Comparison of ENCODE assay signal across 1 cellular context in the genomic region with DNA sequence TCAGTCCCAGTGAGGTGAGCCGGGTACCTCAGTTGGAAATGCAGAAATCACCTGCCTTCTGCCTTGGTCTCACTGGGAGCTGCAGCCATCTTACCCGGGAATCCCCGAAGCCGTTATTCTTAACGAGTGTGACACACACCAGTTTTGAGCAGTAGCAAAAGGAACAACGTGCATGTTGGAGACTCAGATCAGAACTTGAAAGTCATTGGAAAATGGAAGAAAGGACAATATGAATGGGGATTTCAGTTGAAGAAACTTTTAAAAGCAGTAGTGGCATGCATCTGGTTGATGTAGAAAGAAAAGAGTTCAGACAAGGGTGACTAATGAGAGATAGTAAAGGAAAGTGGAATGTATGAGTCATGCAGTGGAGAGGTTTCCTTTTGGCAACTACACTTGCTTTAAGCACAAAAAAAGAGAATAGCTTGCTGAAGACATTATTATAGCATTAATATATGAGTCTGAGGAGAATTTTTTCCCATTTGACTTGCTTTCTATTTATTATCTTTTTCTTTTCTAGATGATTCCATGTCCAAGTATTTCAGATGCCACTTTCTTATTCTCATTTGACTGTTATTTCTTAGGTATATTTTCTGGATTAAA.
A peak's percentile ranks its signal among the peaks of the same experiment; 100 is the strongest.
TF ChIP-seq lines count a peak whose summit lies in the region.

No MANE protein-coding gene starts in this region.

TF ChIP-seq in K562, 482 proteins besides CTCF, POLR2A, EP300 and RAD21 (continued from another document and continues in another):
- TF ChIP-seq, protein P1, sequence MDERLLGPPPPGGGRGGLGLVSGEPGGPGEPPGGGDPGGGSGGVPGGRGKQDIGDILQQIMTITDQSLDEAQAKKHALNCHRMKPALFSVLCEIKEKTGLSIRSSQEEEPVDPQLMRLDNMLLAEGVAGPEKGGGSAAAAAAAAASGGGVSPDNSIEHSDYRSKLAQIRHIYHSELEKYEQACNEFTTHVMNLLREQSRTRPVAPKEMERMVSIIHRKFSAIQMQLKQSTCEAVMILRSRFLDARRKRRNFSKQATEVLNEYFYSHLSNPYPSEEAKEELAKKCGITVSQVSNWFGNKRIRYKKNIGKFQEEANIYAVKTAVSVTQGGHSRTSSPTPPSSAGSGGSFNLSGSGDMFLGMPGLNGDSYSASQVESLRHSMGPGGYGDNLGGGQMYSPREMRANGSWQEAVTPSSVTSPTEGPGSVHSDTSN (CRISPR knock-in tag; IDR thresholded peaks at IDR 0.05; ENCODE audit: low read depth), result no peak
- TF ChIP-seq, protein P1 (tag; conservative IDR thresholded peaks at IDR 0.05; ENCODE audit: low read depth), result peak; percentile 79
- TF ChIP-seq, protein P2, sequence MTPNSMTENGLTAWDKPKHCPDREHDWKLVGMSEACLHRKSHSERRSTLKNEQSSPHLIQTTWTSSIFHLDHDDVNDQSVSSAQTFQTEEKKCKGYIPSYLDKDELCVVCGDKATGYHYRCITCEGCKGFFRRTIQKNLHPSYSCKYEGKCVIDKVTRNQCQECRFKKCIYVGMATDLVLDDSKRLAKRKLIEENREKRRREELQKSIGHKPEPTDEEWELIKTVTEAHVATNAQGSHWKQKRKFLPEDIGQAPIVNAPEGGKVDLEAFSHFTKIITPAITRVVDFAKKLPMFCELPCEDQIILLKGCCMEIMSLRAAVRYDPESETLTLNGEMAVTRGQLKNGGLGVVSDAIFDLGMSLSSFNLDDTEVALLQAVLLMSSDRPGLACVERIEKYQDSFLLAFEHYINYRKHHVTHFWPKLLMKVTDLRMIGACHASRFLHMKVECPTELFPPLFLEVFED (CRISPR knock-in tag; conservative IDR thresholded peaks at IDR 0.05), result 0 out of 2 replicates have a peak, but pooled peaks have one; percentile 19
- TF ChIP-seq, protein P3, sequence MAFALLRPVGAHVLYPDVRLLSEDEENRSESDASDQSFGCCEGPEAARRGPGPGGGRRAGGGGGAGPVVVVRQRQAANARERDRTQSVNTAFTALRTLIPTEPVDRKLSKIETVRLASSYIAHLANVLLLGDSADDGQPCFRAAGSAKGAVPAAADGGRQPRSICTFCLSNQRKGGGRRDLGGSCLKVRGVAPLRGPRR (CRISPR knock-in tag; IDR thresholded peaks at IDR 0.05), result no peak
- TF ChIP-seq ATF7 (IDR thresholded peaks at IDR 0.05) (peak; percentile 63; the same call in 1 of the 2 replicates), GATAD2B (IDR thresholded peaks at IDR 0.05; ENCODE audit: borderline replicate concordance) (peak; percentile 32; the same call in 1 of the 2 replicates), ZNF57 (CRISPR knock-in tag; IDR thresholded peaks at IDR 0.05) (no peak), ZNF239 (CRISPR knock-in tag; IDR thresholded peaks at IDR 0.05) (peak; percentile 20; the same call in 1 of the 2 replicates), NCOA1 (IDR thresholded peaks at IDR 0.05; ENCODE audit: low read depth) (peak; percentile 39; the same call in 1 of the 2 replicates), KLF6 (CRISPR knock-in tag; IDR thresholded peaks at IDR 0.05; ENCODE audit: borderline replicate concordance) (peak; percentile 22; the same call in 1 of the 2 replicates), C11orf30 (IDR thresholded peaks at IDR 0.05; ENCODE audit: low read depth) (peak; percentile 35; the same call in 1 of the 2 replicates), ZNF583 (CRISPR knock-in tag; IDR thresholded peaks at IDR 0.05) (no peak), JUND (IDR thresholded peaks at IDR 0.05; ENCODE audit: borderline replicate concordance, low read depth, low read length) (peak; percentile 99), JUND (tag; IDR thresholded peaks at IDR 0.05; ENCODE audit: borderline replicate concordance, low read depth, low read length) (peak; percentile 100), HLTF (IDR thresholded peaks at IDR 0.05) (peak; percentile 13; the same call in 1 of the 2 replicates), EP400 (IDR thresholded peaks at IDR 0.05) (peak; percentile 48), MAFG (tag; conservative IDR thresholded peaks at IDR 0.05) (peak; percentile 53), L3MBTL2 (IDR thresholded peaks at IDR 0.05) (peak; percentile 66), NFE2 (IDR thresholded peaks at IDR 0.05; ENCODE audit: low read depth) (peak; percentile 66)
- TF ChIP-seq, protein P4, sequence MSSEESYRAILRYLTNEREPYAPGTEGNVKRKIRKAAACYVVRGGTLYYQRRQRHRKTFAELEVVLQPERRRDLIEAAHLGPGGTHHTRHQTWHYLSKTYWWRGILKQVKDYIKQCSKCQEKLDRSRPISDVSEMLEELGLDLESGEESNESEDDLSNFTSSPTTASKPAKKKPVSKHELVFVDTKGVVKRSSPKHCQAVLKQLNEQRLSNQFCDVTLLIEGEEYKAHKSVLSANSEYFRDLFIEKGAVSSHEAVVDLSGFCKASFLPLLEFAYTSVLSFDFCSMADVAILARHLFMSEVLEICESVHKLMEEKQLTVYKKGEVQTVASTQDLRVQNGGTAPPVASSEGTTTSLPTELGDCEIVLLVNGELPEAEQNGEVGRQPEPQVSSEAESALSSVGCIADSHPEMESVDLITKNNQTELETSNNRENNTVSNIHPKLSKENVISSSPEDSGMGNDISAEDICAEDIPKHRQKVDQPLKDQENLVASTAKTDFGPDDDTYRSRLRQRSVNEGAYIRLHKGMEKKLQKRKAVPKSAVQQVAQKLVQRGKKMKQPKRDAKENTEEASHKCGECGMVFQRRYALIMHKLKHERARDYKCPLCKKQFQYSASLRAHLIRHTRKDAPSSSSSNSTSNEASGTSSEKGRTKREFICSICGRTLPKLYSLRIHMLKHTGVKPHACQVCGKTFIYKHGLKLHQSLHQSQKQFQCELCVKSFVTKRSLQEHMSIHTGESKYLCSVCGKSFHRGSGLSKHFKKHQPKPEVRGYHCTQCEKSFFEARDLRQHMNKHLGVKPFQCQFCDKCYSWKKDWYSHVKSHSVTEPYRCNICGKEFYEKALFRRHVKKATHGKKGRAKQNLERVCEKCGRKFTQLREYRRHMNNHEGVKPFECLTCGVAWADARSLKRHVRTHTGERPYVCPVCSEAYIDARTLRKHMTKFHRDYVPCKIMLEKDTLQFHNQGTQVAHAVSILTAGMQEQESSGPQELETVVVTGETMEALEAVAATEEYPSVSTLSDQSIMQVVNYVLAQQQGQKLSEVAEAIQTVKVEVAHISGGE (CRISPR knock-in tag; IDR thresholded peaks at IDR 0.05), result no peak
- TF ChIP-seq, protein P5, sequence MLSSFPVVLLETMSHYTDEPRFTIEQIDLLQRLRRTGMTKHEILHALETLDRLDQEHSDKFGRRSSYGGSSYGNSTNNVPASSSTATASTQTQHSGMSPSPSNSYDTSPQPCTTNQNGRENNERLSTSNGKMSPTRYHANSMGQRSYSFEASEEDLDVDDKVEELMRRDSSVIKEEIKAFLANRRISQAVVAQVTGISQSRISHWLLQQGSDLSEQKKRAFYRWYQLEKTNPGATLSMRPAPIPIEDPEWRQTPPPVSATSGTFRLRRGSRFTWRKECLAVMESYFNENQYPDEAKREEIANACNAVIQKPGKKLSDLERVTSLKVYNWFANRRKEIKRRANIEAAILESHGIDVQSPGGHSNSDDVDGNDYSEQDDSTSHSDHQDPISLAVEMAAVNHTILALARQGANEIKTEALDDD (IDR thresholded peaks at IDR 0.05), result peak; percentile 80
- TF ChIP-seq, protein P6, sequence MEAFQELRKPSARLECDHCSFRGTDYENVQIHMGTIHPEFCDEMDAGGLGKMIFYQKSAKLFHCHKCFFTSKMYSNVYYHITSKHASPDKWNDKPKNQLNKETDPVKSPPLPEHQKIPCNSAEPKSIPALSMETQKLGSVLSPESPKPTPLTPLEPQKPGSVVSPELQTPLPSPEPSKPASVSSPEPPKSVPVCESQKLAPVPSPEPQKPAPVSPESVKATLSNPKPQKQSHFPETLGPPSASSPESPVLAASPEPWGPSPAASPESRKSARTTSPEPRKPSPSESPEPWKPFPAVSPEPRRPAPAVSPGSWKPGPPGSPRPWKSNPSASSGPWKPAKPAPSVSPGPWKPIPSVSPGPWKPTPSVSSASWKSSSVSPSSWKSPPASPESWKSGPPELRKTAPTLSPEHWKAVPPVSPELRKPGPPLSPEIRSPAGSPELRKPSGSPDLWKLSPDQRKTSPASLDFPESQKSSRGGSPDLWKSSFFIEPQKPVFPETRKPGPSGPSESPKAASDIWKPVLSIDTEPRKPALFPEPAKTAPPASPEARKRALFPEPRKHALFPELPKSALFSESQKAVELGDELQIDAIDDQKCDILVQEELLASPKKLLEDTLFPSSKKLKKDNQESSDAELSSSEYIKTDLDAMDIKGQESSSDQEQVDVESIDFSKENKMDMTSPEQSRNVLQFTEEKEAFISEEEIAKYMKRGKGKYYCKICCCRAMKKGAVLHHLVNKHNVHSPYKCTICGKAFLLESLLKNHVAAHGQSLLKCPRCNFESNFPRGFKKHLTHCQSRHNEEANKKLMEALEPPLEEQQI (IDR thresholded peaks at IDR 0.05), result peak; percentile 80; the same call in 1 of the 2 replicates
- TF ChIP-seq, protein P7, sequence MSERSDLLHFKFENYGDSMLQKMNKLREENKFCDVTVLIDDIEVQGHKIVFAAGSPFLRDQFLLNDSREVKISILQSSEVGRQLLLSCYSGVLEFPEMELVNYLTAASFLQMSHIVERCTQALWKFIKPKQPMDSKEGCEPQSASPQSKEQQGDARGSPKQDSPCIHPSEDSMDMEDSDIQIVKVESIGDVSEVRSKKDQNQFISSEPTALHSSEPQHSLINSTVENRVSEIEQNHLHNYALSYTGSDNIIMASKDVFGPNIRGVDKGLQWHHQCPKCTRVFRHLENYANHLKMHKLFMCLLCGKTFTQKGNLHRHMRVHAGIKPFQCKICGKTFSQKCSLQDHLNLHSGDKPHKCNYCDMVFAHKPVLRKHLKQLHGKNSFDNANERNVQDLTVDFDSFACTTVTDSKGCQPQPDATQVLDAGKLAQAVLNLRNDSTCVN (CRISPR knock-in tag; IDR thresholded peaks at IDR 0.05), result 0 out of 2 replicates have a peak, but pooled peaks have one; percentile 64
- TF ChIP-seq, protein P8, sequence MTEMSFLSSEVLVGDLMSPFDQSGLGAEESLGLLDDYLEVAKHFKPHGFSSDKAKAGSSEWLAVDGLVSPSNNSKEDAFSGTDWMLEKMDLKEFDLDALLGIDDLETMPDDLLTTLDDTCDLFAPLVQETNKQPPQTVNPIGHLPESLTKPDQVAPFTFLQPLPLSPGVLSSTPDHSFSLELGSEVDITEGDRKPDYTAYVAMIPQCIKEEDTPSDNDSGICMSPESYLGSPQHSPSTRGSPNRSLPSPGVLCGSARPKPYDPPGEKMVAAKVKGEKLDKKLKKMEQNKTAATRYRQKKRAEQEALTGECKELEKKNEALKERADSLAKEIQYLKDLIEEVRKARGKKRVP (CRISPR knock-in tag; IDR thresholded peaks at IDR 0.05), result 0 out of 2 replicates have a peak, but pooled peaks have one; percentile 15
- TF ChIP-seq, protein P9, sequence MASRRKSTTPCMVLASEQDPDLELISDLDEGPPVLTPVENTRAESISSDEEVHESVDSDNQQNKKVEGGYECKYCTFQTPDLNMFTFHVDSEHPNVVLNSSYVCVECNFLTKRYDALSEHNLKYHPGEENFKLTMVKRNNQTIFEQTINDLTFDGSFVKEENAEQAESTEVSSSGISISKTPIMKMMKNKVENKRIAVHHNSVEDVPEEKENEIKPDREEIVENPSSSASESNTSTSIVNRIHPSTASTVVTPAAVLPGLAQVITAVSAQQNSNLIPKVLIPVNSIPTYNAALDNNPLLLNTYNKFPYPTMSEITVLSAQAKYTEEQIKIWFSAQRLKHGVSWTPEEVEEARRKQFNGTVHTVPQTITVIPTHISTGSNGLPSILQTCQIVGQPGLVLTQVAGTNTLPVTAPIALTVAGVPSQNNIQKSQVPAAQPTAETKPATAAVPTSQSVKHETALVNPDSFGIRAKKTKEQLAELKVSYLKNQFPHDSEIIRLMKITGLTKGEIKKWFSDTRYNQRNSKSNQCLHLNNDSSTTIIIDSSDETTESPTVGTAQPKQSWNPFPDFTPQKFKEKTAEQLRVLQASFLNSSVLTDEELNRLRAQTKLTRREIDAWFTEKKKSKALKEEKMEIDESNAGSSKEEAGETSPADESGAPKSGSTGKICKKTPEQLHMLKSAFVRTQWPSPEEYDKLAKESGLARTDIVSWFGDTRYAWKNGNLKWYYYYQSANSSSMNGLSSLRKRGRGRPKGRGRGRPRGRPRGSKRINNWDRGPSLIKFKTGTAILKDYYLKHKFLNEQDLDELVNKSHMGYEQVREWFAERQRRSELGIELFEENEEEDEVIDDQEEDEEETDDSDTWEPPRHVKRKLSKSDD (conservative IDR thresholded peaks at IDR 0.05; ENCODE audit: low read length), result no peak
- TF ChIP-seq, protein P10, sequence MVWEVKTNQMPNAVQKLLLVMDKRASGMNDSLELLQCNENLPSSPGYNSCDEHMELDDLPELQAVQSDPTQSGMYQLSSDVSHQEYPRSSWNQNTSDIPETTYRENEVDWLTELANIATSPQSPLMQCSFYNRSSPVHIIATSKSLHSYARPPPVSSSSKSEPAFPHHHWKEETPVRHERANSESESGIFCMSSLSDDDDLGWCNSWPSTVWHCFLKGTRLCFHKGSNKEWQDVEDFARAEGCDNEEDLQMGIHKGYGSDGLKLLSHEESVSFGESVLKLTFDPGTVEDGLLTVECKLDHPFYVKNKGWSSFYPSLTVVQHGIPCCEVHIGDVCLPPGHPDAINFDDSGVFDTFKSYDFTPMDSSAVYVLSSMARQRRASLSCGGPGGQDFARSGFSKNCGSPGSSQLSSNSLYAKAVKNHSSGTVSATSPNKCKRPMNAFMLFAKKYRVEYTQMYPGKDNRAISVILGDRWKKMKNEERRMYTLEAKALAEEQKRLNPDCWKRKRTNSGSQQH (CRISPR knock-in tag; IDR thresholded peaks at IDR 0.05), result peak; percentile 54; the same call in 1 of the 2 replicates
